8 cellular contexts compared by ENCODE assay signal in genomic region chr12:123150273-123150803, GRCh38. TPM values are rescaled to one million over a fixed set of nuclear protein-coding genes. Genes with fewer than 3 reads are reported as not detected.
DNase-seq lines count a peak whose midpoint lies in the region; ATAC-seq, FAIRE-seq and TF ChIP-seq lines count a peak whose summit lies in the region.

No MANE protein-coding gene starts in this region.

- H3K9me3 ChIP-seq in endothelial cell of umbilical vein (replicated peaks; ENCODE audit: control insufficient read depth, insufficient read depth, low read length) = no peaks in the 10 kb centered on the region

- H3K9ac ChIP-seq in endothelial cell of umbilical vein (replicated peaks; ENCODE audit: extremely low read depth, insufficient read depth, low read length) = peak overlapping the region; percentile 65

- ATAC-seq in HG03066 (IDR thresholded peaks at IDR 0.05; ENCODE audit: low read depth, unreplicated experiment) (peak; percentile 14), HG03378 (IDR thresholded peaks at IDR 0.05; ENCODE audit: unreplicated experiment) (no peak)

- FAIRE-seq in endothelial cell of umbilical vein (lab: Jason Lieb, UNC) (peak; percentile 43), urothelium cell line (lab: Jason Lieb, UNC) (no peak)

- no TSS peak for BruUV-seq in endothelial cell of umbilical vein (replicated peaks; lab: Mats Ljungman, UMichigan)

- no peak for TF ChIP-seq POLR2A in endothelial cell of umbilical vein (IDR thresholded peaks at IDR 0.05; ENCODE audit: low read depth, low read length)

- POLR2A ChIA-PET in endothelial cell of umbilical vein (lab: Charles Lee) = no interaction called here

- H2AFZ ChIP-seq in endothelial cell of umbilical vein (ENCODE audit: low read depth, low read length) = peak overlapping the region; percentile 93

- H3K27ac ChIP-seq in endothelial cell of umbilical vein (ENCODE audit: insufficient read depth, low read depth, low read length) = no peak overlapping the region

- intact Hi-C loops in endothelial cell of umbilical vein (cut with micrococcal nuclease) = loop anchor here (2.0 to 5.0 kb wide), 3 partner anchors 46 to 176 kb away; partner anchors contain the start of genes MPHOSPH9, MTRFR and OGFOD2

- CTCF ChIA-PET in endothelial cell of umbilical vein (lab: Charles Lee) = interaction anchor here (0.6 to 7.2 kb wide), 20 partner anchors 9 to 175 kb away, joined by 3 to 108 read pairs (median 4); partner anchors contain the start of genes MPHOSPH9 and OGFOD2

- H3K4me3 ChIP-seq in GM12865 (ENCODE audit: low read depth, low read length) = peak overlapping the region; percentile 12
- peak overlapping the region; percentile 40 to 61 (median 56) for H3K4me3 ChIP-seq in endothelial cell of umbilical vein (replicated peaks in 1 of 3; ENCODE audit: insufficient read depth in 1 of 3, low read depth in 1 of 3, low read length in 3 of 3)

- no peaks in the 10 kb centered on the region for H3K9me1 ChIP-seq in endothelial cell of umbilical vein (replicated peaks; ENCODE audit: control insufficient read depth, extremely low read depth, insufficient read depth, low read length)

- DNase-seq in GM12865 (ENCODE audit: low read depth) = no peak
- peak; percentile 48 for DNase-seq in activated CD4-positive, CD25-positive, alpha-beta regulatory T cell treated with anti-CD3 and anti-CD28 coated beads, Interleukin-2, amount 50 U/mL, for 72 hours
- no peak for DNase-seq in endothelial cell of umbilical vein (ENCODE audit: low read depth, low spot score)
- DNase-seq in myocyte (ENCODE audit: low read depth) = peak; percentile 37
- peak; percentile 59 for DNase-seq in urothelium cell line (ENCODE audit: low spot score)
- DNase-seq in NCI-H1436 (lab: John Stamatoyannopoulos, UW) = no peak

- H3K79me2 ChIP-seq in endothelial cell of umbilical vein (ENCODE audit: control insufficient read depth, insufficient read depth, low read length) = peaks cover 9% of the 10 kb centered on the region

- TF ChIP-seq CTCF in GM12865 (IDR thresholded peaks at IDR 0.05; ENCODE audit: insufficient read depth, low read depth, low read length, missing control alignments) (no peak), endothelial cell of umbilical vein (IDR thresholded peaks at IDR 0.05; ENCODE audit: extremely low read depth in 1 of 2, insufficient read depth in 1 of 2, low read depth in 1 of 2, low read length in 2 of 2) (no peak)

- peaks cover 14% of the 10 kb centered on the region for H3K4me1 ChIP-seq in endothelial cell of umbilical vein (ENCODE audit: control insufficient read depth, extremely low read depth, insufficient read depth, low read length)

- dilution Hi-C loops in endothelial cell of umbilical vein (cut with MboI; ENCODE audit: extremely low pct_ligation_motif_present, low sequenced_read_pairs) = no loop called here

- peak overlapping the region; percentile 51 for H3K4me2 ChIP-seq in endothelial cell of umbilical vein (ENCODE audit: insufficient read depth, low read length)

- H3K36me3 ChIP-seq in endothelial cell of umbilical vein (ENCODE audit: control insufficient read depth in 2 of 2, extremely low read depth in 1 of 2, insufficient read depth in 2 of 2, low read length in 2 of 2) = no peaks in the 10 kb centered on the region

- no peaks in the 10 kb centered on the region for H3K27me3 ChIP-seq in endothelial cell of umbilical vein (ENCODE audit: control insufficient read depth in 2 of 2, insufficient read depth in 2 of 2, low read length in 2 of 2)

- H4K20me1 ChIP-seq in endothelial cell of umbilical vein (replicated peaks; ENCODE audit: control insufficient read depth, extremely low read depth, insufficient read depth, low read length) = no peaks in the 10 kb centered on the region

TF ChIP-seq in endothelial cell of umbilical vein, 7 proteins besides CTCF, POLR2A, EP300 and RAD21:
- no peak for TF ChIP-seq GATA2 (IDR thresholded peaks at IDR 0.05; ENCODE audit: insufficient read depth, insufficient read length, low read depth, low read length)
- TF ChIP-seq MAX (IDR thresholded peaks at IDR 0.05; ENCODE audit: insufficient read depth, insufficient read length) = no peak
- no peak for TF ChIP-seq EZH2 (IDR thresholded peaks at IDR 0.05; ENCODE audit: borderline replicate concordance, low read depth, low read length, severe bottlenecking)
- no peak for TF ChIP-seq MYC (IDR thresholded peaks at IDR 0.05; ENCODE audit: low read depth, low read length)
- no peak for TF ChIP-seq FOS (IDR thresholded peaks at IDR 0.05; ENCODE audit: borderline replicate concordance, insufficient read depth, low read length)
- no peak for TF ChIP-seq POLR2AphosphoS5 (IDR thresholded peaks at IDR 0.05; ENCODE audit: insufficient read depth, low read depth, low read length)
- TF ChIP-seq JUN (IDR thresholded peaks at IDR 0.05; ENCODE audit: borderline replicate concordance, insufficient read depth, insufficient read length, low read depth) = no peak

RNA-seq across cellular contexts. Expression of gene PITPNM2, which starts 0.6 kb away (rescaled TPM):
- 15.9 and 21.4 TPM in 2 replicates for total RNA-seq in endothelial cell of umbilical vein
- polyA plus RNA-seq in endothelial cell of umbilical vein = 4.2 and 4.4 TPM in 2 replicates
- polyA plus RNA-seq in endothelial cell of umbilical vein (2011; cell fraction: cytosol; rRNA removed) = 3.0 and 3.3 TPM in 2 replicates
- polyA plus RNA-seq in endothelial cell of umbilical vein (2011; cell fraction: nucleus; rRNA removed) = 16.4 and 17.2 TPM in 2 replicates
- 8.9 and 10.9 TPM in 2 replicates for polyA plus RNA-seq in endothelial cell of umbilical vein (2012)
- 10.4 and 13.7 TPM in 2 replicates for polyA minus RNA-seq in endothelial cell of umbilical vein
- polyA minus RNA-seq in endothelial cell of umbilical vein (2011; cell fraction: cytosol; rRNA and poly(A)+ RNA removed) = 4.4 TPM
- 14.5 and 16.8 TPM in 2 replicates for polyA minus RNA-seq in endothelial cell of umbilical vein (2011; cell fraction: nucleus; rRNA and poly(A)+ RNA removed)
- 2.4 and 7.2 TPM in 2 replicates for total RNA-seq in myocyte
- 3.7 TPM for polyA plus RNA-seq in myocyte (2012)

Comparison
In these comparisons a context has a peak if more than half of its experiments do, and no peak if none do; other contexts are left out.
1. DNase-seq: peak in activated CD4-positive, CD25-positive, alpha-beta regulatory T cell treated with anti-CD3 and anti-CD28 coated beads, Interleukin-2, amount 50 U/mL, for 72 hours (single experiment), myocyte (single experiment) and urothelium cell line (single experiment); none in GM12865 (single experiment), endothelial cell of umbilical vein (single experiment) and NCI-H1436 (single experiment).